8 cellular contexts compared by ENCODE assay signal in the genomic region with DNA sequence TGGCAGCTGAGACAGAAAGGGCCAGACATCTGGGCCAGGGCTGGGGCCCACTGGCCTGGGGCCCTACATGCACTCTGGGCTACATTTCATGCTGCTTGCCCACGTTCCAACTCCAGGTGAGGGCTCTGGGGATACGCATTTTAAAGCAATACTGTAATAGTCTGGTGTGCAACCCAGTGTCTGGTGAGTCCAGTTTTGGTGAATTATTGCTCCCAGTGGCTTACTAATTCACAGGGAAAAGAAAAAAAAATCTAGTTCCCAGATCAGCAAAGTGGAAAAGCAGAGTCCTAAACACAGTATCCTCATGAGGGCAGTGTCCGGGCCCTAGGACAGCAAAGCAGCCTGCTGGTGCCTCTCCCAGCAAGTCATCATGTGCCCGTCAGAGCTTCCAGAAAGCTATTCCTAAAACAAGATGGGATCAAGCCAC.
DNase-seq lines count a peak whose midpoint lies in the region; ATAC-seq and TF ChIP-seq lines count a peak whose summit lies in the region.
"Had no signal": no experiment of that assay in that cellular context is flagged by ENCODE, and none has a peak within 500 bp of the region (broad histone marks: within the 10 kb centered on the region; RNA-seq: fewer than 3 reads in every experiment).

No MANE protein-coding gene starts in this region.

- H3K9me3 ChIP-seq in adipocyte (ENCODE audit: control insufficient read depth, low read length), result no peaks in the 10 kb centered on the region

- ATAC-seq in HG03045 (IDR thresholded peaks at IDR 0.05; ENCODE audit: unreplicated experiment) (no peak), GM19397 (IDR thresholded peaks at IDR 0.05; ENCODE audit: unreplicated experiment) (no peak)

- no peak for DNase-seq in HFF-Myc (ENCODE audit: extremely low read depth, low read depth)
- DNase-seq in adipocyte (ENCODE audit: low read depth), result no peak
- DNase-seq in kidney epithelial cell (ENCODE audit: low read depth), result no peak
- DNase-seq in superior temporal gyrus (ENCODE audit: extremely low spot score), result peak; percentile 70
- no peak for DNase-seq in MV-4-11 (lab: John Stamatoyannopoulos, UW)
- DNase-seq: NCI-H510A had no signal

- no peaks in the 10 kb centered on the region for H3K27me3 ChIP-seq in adipocyte (replicated peaks; ENCODE audit: control insufficient read depth, insufficient read depth, low read length)
- H3K27me3 ChIP-seq in kidney epithelial cell (ENCODE audit: control insufficient read depth, insufficient read depth, low read length), result no peaks in the 10 kb centered on the region

- H3K4me1 ChIP-seq in adipocyte (ENCODE audit: control insufficient read depth, insufficient read depth, low read length), result peaks cover 46% of the 10 kb centered on the region

- no peak overlapping the region for H3K9ac ChIP-seq in adipocyte (ENCODE audit: low read length)

- no peaks in the 10 kb centered on the region for H3K36me3 ChIP-seq in adipocyte (ENCODE audit: control insufficient read depth, insufficient read depth, low read length, severe bottlenecking)
- no peaks in the 10 kb centered on the region for H3K36me3 ChIP-seq in kidney epithelial cell (ENCODE audit: control insufficient read depth, insufficient read depth, low read length)

- H3K4me3 ChIP-seq in HFF-Myc (replicated peaks; ENCODE audit: low read depth, low read length) (no peak overlapping the region), adipocyte (ENCODE audit: low read length) (peak overlapping the region; percentile 17), kidney epithelial cell (ENCODE audit: low read depth, low read length) (no peak overlapping the region)

- TF ChIP-seq CTCF in HFF-Myc (IDR thresholded peaks at IDR 0.05; ENCODE audit: low read depth, low read length, missing control alignments), result peak; percentile 15
- peak; percentile 45 for TF ChIP-seq CTCF in kidney epithelial cell (IDR thresholded peaks at IDR 0.05; ENCODE audit: insufficient read depth, low read length, poor library complexity, severe bottlenecking)
